Comparison of ENCODE assay signal across 8 cellular contexts in the genomic region with DNA sequence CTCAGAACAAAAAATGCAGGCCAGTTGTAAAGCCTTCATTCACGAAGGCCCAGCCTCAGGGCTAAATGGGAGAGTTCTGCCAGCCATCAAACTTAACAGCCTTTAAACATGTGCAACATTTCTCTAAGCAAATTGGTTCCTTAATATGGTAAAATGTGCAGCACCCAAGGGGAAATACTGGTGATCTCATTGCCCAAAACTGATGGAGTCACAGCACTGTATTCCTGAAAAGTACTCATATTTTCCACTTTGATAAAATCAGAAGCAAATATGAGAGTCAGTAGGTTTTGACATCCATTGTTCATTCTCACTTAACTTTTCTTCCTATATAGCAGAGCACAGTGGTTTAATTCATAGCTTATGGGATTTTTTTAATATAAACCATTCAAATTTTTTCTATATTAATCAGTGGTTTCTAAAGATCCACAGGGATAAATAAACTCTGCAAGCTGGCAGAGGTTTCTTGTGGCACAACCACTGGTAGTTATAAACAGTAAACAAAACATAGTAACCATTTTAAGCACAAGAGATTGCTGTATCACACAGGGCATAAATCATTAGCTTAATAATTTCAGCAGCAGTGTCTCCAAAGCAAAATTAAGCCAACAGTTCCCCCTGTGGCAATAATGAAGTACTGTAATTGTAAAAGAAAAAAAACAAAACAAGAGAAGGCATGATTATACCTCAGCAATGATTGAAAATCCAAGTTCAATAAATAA.
DNase-seq lines count a peak whose midpoint lies in the region; ATAC-seq and TF ChIP-seq lines count a peak whose summit lies in the region.

No MANE protein-coding gene starts in this region.

- ATAC-seq in DND-41 (ENCODE audit: insufficient read depth, low read depth) (no peak), GM18873 (IDR thresholded peaks at IDR 0.05; ENCODE audit: low FRiP score, unreplicated experiment) (no peak), GM21619 (IDR thresholded peaks at IDR 0.05; ENCODE audit: unreplicated experiment) (no peak)

- H3K4me3 ChIP-seq in DND-41 (ENCODE audit: low read depth in 1 of 2, low read length in 2 of 2) (no peak overlapping the region), mammary epithelial cell (replicated peaks in 1 of 3; ENCODE audit: insufficient read depth in 1 of 3, low read depth in 2 of 3, low read length in 3 of 3) (no peak overlapping the region)
- H3K4me3 ChIP-seq in CD4-positive, alpha-beta memory T cell (ENCODE audit: low read length in 2 of 2) = no peak overlapping the region

- no peaks in the 10 kb centered on the region for H3K27me3 Mint-ChIP-seq in CD4-positive, alpha-beta memory T cell

- WGBS in mammary epithelial cell (ENCODE audit: low coverage, missing lambda C conversion rate) = 10% methylated on average over 1 of the region's 1 CpG

- in situ Hi-C loops in mammary epithelial cell (cut with MboI; ENCODE audit: low sequenced_read_pairs in 2 of 2) = loop anchor here (10.0 to 25.0 kb wide), 3 partner anchors 354 to 729 kb away; partner anchors contain the start of gene TGFB2 (in 2 of the 2)

- CTCF ChIA-PET in mammary epithelial cell (lab: Charles Lee; ENCODE audit: low non-redundant PET) = interaction anchor here (0.6 to 0.7 kb wide), 11 partner anchors 32 to 825 kb away, joined by 3 to 6 read pairs (median 3); partner anchors contain the start of gene TGFB2
- CTCF ChIA-PET in CD4-positive, alpha-beta memory T cell (lab: Charles Lee; ENCODE audit: partially characterized antibody) = no interaction called here

- H2AFZ ChIP-seq in DND-41 (ENCODE audit: low read depth, low read length) (no peak overlapping the region), mammary epithelial cell (ENCODE audit: low read depth, low read length) (peak overlapping the region; percentile 64)

- intact Hi-C loops in mammary epithelial cell (cut with micrococcal nuclease) = loop anchor here (1.0 to 10.0 kb wide), 10 partner anchors 194 to 746 kb away; no protein-coding TSS in a partner anchor
- intact Hi-C loops in CD4-positive, alpha-beta memory T cell (cut with micrococcal nuclease) = no loop called here

- peaks cover 0 to 14% (median 5%) of the 10 kb centered on the region in 8 donors for H3K9me3 Mint-ChIP-seq in CD4-positive, alpha-beta memory T cell

- H3K27ac ChIP-seq in DND-41 (ENCODE audit: low read length) (no peak overlapping the region), mammary epithelial cell (ENCODE audit: insufficient read depth, low read depth, low read length) (peak overlapping the region; percentile 65)
- H3K27ac ChIP-seq in CD4-positive, alpha-beta memory T cell (ENCODE audit: low read depth, low read length) = no peak overlapping the region

- no peak overlapping the region for H3K27ac Mint-ChIP-seq in CD4-positive, alpha-beta memory T cell

- no peaks in the 10 kb centered on the region for H3K9me3 ChIP-seq in DND-41 (ENCODE audit: insufficient read depth, low read length, severe bottlenecking)
- H3K9me3 ChIP-seq in mammary epithelial cell (replicated peaks; ENCODE audit: insufficient read depth, low read length) = no peaks in the 10 kb centered on the region
- no peaks in the 10 kb centered on the region for H3K9me3 ChIP-seq in CD4-positive, alpha-beta memory T cell (ENCODE audit: control insufficient read depth in 1 of 2, low read length in 2 of 2)

- no peaks in the 10 kb centered on the region for H3K4me1 Mint-ChIP-seq in CD4-positive, alpha-beta memory T cell

- H3K79me2 ChIP-seq in DND-41 (ENCODE audit: insufficient read depth, low read length) (no peaks in the 10 kb centered on the region), mammary epithelial cell (ENCODE audit: insufficient read depth, low read length) (no peaks in the 10 kb centered on the region)

- H3K36me3 Mint-ChIP-seq in CD4-positive, alpha-beta memory T cell = no peaks in the 10 kb centered on the region

- H4K20me1 ChIP-seq in DND-41 (ENCODE audit: insufficient read depth, low read length) (no peaks in the 10 kb centered on the region), mammary epithelial cell (ENCODE audit: insufficient read depth, low read length) (no peaks in the 10 kb centered on the region)

- H3K4me3 Mint-ChIP-seq in CD4-positive, alpha-beta memory T cell = no peak overlapping the region

- H3K27me3 ChIP-seq in DND-41 (ENCODE audit: insufficient read depth, low read length, poor library complexity) = no peaks in the 10 kb centered on the region
- H3K27me3 ChIP-seq in mammary epithelial cell (ENCODE audit: insufficient read depth, low read length) = no peaks in the 10 kb centered on the region
- no peaks in the 10 kb centered on the region for H3K27me3 ChIP-seq in CD4-positive, alpha-beta memory T cell (ENCODE audit: insufficient read depth, low read length)

- no TSS peak for BruUV-seq in mammary epithelial cell (replicated peaks; lab: Mats Ljungman, UMichigan)

- DNase-seq in DND-41 (no peak), HuH-7 (ENCODE audit: low spot score) (peak; percentile 8), mammary epithelial cell (peak; percentile 62), medulla oblongata (ENCODE audit: extremely low spot score) (peak; percentile 20), GDM1 (lab: John Stamatoyannopoulos, UW) (no peak)
- no peak for DNase-seq in CD4-positive, alpha-beta memory T cell

- POLR2A ChIA-PET in CD4-positive, alpha-beta memory T cell (lab: Charles Lee; ENCODE audit: partially characterized antibody) = no interaction called here

- TF ChIP-seq CTCF in DND-41 (IDR thresholded peaks at IDR 0.05; ENCODE audit: borderline replicate concordance, extremely low read depth, low read length, poor library complexity, severe bottlenecking) (peak; percentile 27), mammary epithelial cell (conservative IDR thresholded peaks at IDR 0.05 in 1 of 2, IDR thresholded peaks at IDR 0.05 in 1 of 2; ENCODE audit: extremely low read depth in 1 of 2, insufficient read depth in 1 of 2, low read depth in 1 of 2, low read length in 2 of 2) (peak; percentile 66 to 70)

- H3K4me1 ChIP-seq in DND-41 (ENCODE audit: insufficient read depth, low read length) (no peaks in the 10 kb centered on the region), mammary epithelial cell (ENCODE audit: insufficient read depth, low read length) (peaks cover 14% of the 10 kb centered on the region)
- no peaks in the 10 kb centered on the region for H3K4me1 ChIP-seq in CD4-positive, alpha-beta memory T cell (ENCODE audit: insufficient read depth, low read length)

- dilution Hi-C loops in mammary epithelial cell (cut with HindIII; ENCODE audit: low sequenced_read_pairs) = no loop called here

- H3K36me3 ChIP-seq in DND-41 (ENCODE audit: insufficient read depth, low read length) (no peaks in the 10 kb centered on the region), mammary epithelial cell (ENCODE audit: insufficient read depth, low read length) (no peaks in the 10 kb centered on the region)
- no peaks in the 10 kb centered on the region for H3K36me3 ChIP-seq in CD4-positive, alpha-beta memory T cell (ENCODE audit: insufficient read depth, low read length)

- H3K4me2 ChIP-seq in DND-41 (ENCODE audit: insufficient read depth, low read length) = no peak overlapping the region
- no peak overlapping the region for H3K4me2 ChIP-seq in mammary epithelial cell (ENCODE audit: insufficient read depth, low read depth, low read length)

- H3K9ac ChIP-seq in DND-41 (ENCODE audit: low read depth, low read length) (no peak overlapping the region), mammary epithelial cell (ENCODE audit: insufficient read depth, low read length) (peak overlapping the region; percentile 16)

Comparison
In these comparisons a context has a peak if more than half of its experiments do, and no peak if none do; other contexts are left out.
1. DNase-seq: peak in HuH-7 (single experiment), mammary epithelial cell (single experiment) and medulla oblongata (single experiment); none in DND-41 (single experiment), GDM1 (single experiment) and CD4-positive, alpha-beta memory T cell (0 of 5).